ENCODE assay signal across 1 cellular context in the genomic region with DNA sequence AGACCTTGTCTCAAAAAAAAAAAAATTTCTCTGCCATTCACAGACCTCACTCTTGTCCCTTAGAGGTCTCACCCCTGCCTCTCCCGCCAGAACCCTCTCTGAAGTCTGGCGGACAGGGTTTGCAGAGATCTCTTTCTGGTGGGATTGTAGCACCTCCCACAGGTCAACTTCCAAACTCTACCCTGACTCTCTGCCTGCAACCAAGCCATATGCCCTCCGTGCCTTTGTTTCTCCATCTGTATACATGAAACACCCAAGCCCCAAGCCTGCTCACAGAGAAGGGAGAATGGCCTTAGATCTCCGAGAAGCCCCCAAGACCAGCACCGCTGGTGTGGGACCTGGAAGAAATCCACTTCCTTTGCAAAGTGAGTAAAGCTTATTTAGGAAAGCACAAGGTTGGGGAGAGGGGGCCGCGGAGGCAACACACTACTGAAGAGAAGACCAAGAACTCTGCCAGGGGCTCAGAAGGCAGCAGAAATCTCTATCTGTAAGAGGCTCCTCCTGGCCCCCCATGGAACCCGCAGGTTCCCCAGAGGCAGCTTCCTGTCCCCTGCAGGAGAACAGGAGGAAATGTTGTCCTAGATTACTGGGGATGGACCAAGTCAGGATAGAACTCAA.
TF ChIP-seq lines count a peak whose summit lies in the region.

No MANE protein-coding gene starts in this region.

TF ChIP-seq in SK-N-SH, 30 proteins besides CTCF, POLR2A, EP300 and RAD21 (continued from another document):
- TF ChIP-seq MXI1 (IDR thresholded peaks at IDR 0.05; ENCODE audit: low read depth, low read length) (no peak), ZBTB33 (IDR thresholded peaks at IDR 0.05; ENCODE audit: borderline replicate concordance, low read depth) (no peak)
